11 cellular contexts compared by ENCODE assay signal in genomic region chr1:38997034-38997900, GRCh38. TPM values are rescaled to one million over a fixed set of nuclear protein-coding genes. Genes with fewer than 3 reads are reported as not detected.
DNase-seq lines count a peak whose midpoint lies in the region; ATAC-seq and TF ChIP-seq lines count a peak whose summit lies in the region.
"Had no signal": no experiment of that assay in that cellular context is flagged by ENCODE, and none has a peak within 500 bp of the region (broad histone marks: within the 10 kb centered on the region; RNA-seq: fewer than 3 reads in every experiment).

No MANE protein-coding gene starts in this region.

- no peaks in the 10 kb centered on the region for H3K9me3 ChIP-seq in cardiac muscle cell (ENCODE audit: low read depth)
- H3K9me3 ChIP-seq in right cardiac atrium (ENCODE audit: control insufficient read depth, low read length): no peaks in the 10 kb centered on the region
- H3K9me3 ChIP-seq in adipocyte (ENCODE audit: control insufficient read depth, low read length): no peaks in the 10 kb centered on the region
- H3K9me3 ChIP-seq in upper lobe of right lung: no peaks in the 10 kb centered on the region
- H3K9me3 ChIP-seq in MG63: no peaks in the 10 kb centered on the region

- TF ChIP-seq CTCF in cardiac muscle cell (IDR thresholded peaks at IDR 0.05; ENCODE audit: low read depth, low read length) (no peak), mesothelial cell of epicardium (IDR thresholded peaks at IDR 0.05; ENCODE audit: unreplicated experiment) (no peak), upper lobe of right lung (IDR thresholded peaks at IDR 0.05) (no peak)

- H3K4me1 Mint-ChIP-seq in mesothelial cell of epicardium: peaks cover 27% of the 10 kb centered on the region

- peak overlapping the region; percentile 54 for H3K9ac ChIP-seq in adipocyte (ENCODE audit: low read length)

- H3K27me3 ChIP-seq in cardiac muscle cell: no peaks in the 10 kb centered on the region
- no peaks in the 10 kb centered on the region for H3K27me3 ChIP-seq in right cardiac atrium (ENCODE audit: control insufficient read depth, insufficient read depth)
- no peaks in the 10 kb centered on the region for H3K27me3 ChIP-seq in adipocyte (replicated peaks; ENCODE audit: control insufficient read depth, insufficient read depth, low read length)
- H3K27me3 ChIP-seq in upper lobe of right lung: no peaks in the 10 kb centered on the region
- H3K27me3 ChIP-seq in MG63: no peaks in the 10 kb centered on the region

- H3K4me3 ChIP-seq in cardiac muscle cell: no peak overlapping the region
- no peak overlapping the region for H3K4me3 ChIP-seq in right cardiac atrium (ENCODE audit: low read length)
- peak overlapping the region; percentile 61 for H3K4me3 ChIP-seq in adipocyte (ENCODE audit: low read length)
- no peak overlapping the region for H3K4me3 ChIP-seq in upper lobe of right lung
- H3K4me3 ChIP-seq in MG63: no peak overlapping the region

- intact Hi-C loops in right cardiac atrium (cut with DNase I) (loop anchor here in 2 of 4 donors (10.0 kb wide), 1 partner anchor 132 kb away; no protein-coding TSS in a partner anchor), upper lobe of right lung (cut with DNase I) (no loop called here)

- H3K27me3 Mint-ChIP-seq in mesothelial cell of epicardium (ENCODE audit: low read depth): no peaks in the 10 kb centered on the region

- H3K4me1 ChIP-seq in cardiac muscle cell (ENCODE audit: low read depth) (peaks cover 15% of the 10 kb centered on the region), right cardiac atrium (ENCODE audit: control insufficient read depth, insufficient read depth, low read length) (peaks cover 6% of the 10 kb centered on the region), adipocyte (ENCODE audit: control insufficient read depth, insufficient read depth, low read length) (peaks cover 48% of the 10 kb centered on the region), upper lobe of right lung (peaks cover 15% of the 10 kb centered on the region)

- H3K27ac Mint-ChIP-seq in mesothelial cell of epicardium: peak overlapping the region; percentile 11

- no peak overlapping the region for H3K4me3 Mint-ChIP-seq in mesothelial cell of epicardium

- ATAC-seq in right cardiac atrium (no peak), upper lobe of right lung (no peak)
- ATAC-seq: Panc1 had no signal

- H3K36me3 ChIP-seq in cardiac muscle cell (peaks cover 40% of the 10 kb centered on the region), adipocyte (ENCODE audit: control insufficient read depth, insufficient read depth, low read length, severe bottlenecking) (peaks cover 73% of the 10 kb centered on the region), upper lobe of right lung (peaks cover 69% of the 10 kb centered on the region), MG63 (peaks cover 87% of the 10 kb centered on the region)

- WGBS in right cardiac atrium: 58% methylated on average over 4 of the region's 4 CpGs

- peak overlapping the region; percentile 48 for H3K27ac ChIP-seq in cardiac muscle cell
- H3K27ac ChIP-seq in right cardiac atrium (ENCODE audit: low read length): no peak overlapping the region
- peak overlapping the region; percentile 18 for H3K27ac ChIP-seq in upper lobe of right lung
- H3K27ac ChIP-seq: C4-2B had no signal

- DNase-seq in cardiac muscle cell (ENCODE audit: low read depth in 1 of 2, low spot score in 1 of 2) (no peak), right cardiac atrium (no peak), adipocyte (ENCODE audit: low read depth) (peak; percentile 8), mesothelial cell of epicardium (ENCODE audit: low spot score in 2 of 2, unreplicated experiment in 2 of 2) (no peak), upper lobe of right lung (no peak), AG08396 (ENCODE audit: low spot score) (no peak), MG63 (no peak)
- no peak for DNase-seq in activated CD8-positive, alpha-beta memory T cell treated with anti-CD3 and anti-CD28 coated beads, Interleukin-2, amount 50 U/mL, for 48 hours
- DNase-seq: NCI-H1694 had no signal

- peaks cover 36% of the 10 kb centered on the region for H3K36me3 Mint-ChIP-seq in mesothelial cell of epicardium

- H3K9me3 Mint-ChIP-seq in mesothelial cell of epicardium: no peaks in the 10 kb centered on the region

RNA-seq across cellular contexts. Expression of gene AKIRIN1, which starts 6.2 kb away (rescaled TPM):
- 93.6 and 125 TPM in 2 replicates for total RNA-seq in cardiac muscle cell
- 124 and 138 TPM in 2 replicates for polyA plus RNA-seq in cardiac muscle cell
- 10 to 100 TPM; 44.6 to 63.3 (median 56.0) TPM for total RNA-seq in right cardiac atrium
- polyA plus RNA-seq in right cardiac atrium: 32.2 TPM
- 69.6 to 75.8 TPM (median 70.1 TPM) in 3 replicates for total RNA-seq in mesothelial cell of epicardium
- 49.8 TPM for total RNA-seq in upper lobe of right lung
- total RNA-seq in MG63 (2014; rRNA removed; shearing (Covaris generic); ENCODE audit: low replicate concordance): 42.4 and 45.2 TPM in 2 replicates

RNA-seq across cellular contexts. Expression of gene NDUFS5, which starts 28.9 kb away (rescaled TPM):
- total RNA-seq in cardiac muscle cell (978 and 1,045 TPM in 2 replicates), right cardiac atrium (100 to 1,000 TPM; 466 to 643 (median 510) TPM), mesothelial cell of epicardium (184 to 196 TPM (median 186 TPM) in 3 replicates), upper lobe of right lung (154 TPM)
- polyA plus RNA-seq in cardiac muscle cell (921 and 1,004 TPM in 2 replicates), right cardiac atrium (2,285 TPM)
- total RNA-seq in MG63 (2014; rRNA removed; shearing (Covaris generic); ENCODE audit: low replicate concordance): 440 and 1,315 TPM in 2 replicates

RNA-seq across cellular contexts. Expression of gene RHBDL2, which starts 55.6 kb away (rescaled TPM):
- total RNA-seq in cardiac muscle cell (not detected in 2 replicates), right cardiac atrium (under 1 TPM in 3 of 4 donors, not detected in 1; 0.24 to 0.39 (median 0.29) TPM), mesothelial cell of epicardium (not detected in 3 replicates), upper lobe of right lung (1.1 TPM)
- polyA plus RNA-seq in cardiac muscle cell (0.21 TPM in 1 of 2 replicates, not detected in the other), right cardiac atrium (0.23 TPM)
- 0.59 TPM in 1 of 2 replicates, not detected in the other for total RNA-seq in MG63 (2014; rRNA removed; shearing (Covaris generic); ENCODE audit: low replicate concordance)
